Comparison of ENCODE assay signal across 1 cellular context in genomic region chr20:36604952-36605308, GRCh38.
TF ChIP-seq lines count a peak whose summit lies in the region.

No MANE protein-coding gene starts in this region.

TF ChIP-seq in HepG2, 621 proteins besides CTCF, POLR2A, EP300 and RAD21 (continued from another document):
- TF ChIP-seq ZNF142 (CRISPR knock-in tag; IDR thresholded peaks at IDR 0.05), result no peak
- no peak for TF ChIP-seq FOXA1 (IDR thresholded peaks at IDR 0.05)
- no peak for TF ChIP-seq FOXA1 (CRISPR knock-in tag; IDR thresholded peaks at IDR 0.05)
- TF ChIP-seq ZNF496 (CRISPR knock-in tag; IDR thresholded peaks at IDR 0.05; ENCODE audit: insufficient replicate concordance), result no peak
- 0 out of 2 replicates have a peak, but pooled peaks have one; percentile 5 for TF ChIP-seq SIX1 (CRISPR knock-in tag; IDR thresholded peaks at IDR 0.05; ENCODE audit: borderline replicate concordance)
- no peak for TF ChIP-seq ZNF776 (CRISPR knock-in tag; IDR thresholded peaks at IDR 0.05)
- TF ChIP-seq MTA3 (CRISPR knock-in tag; IDR thresholded peaks at IDR 0.05), result 0 out of 2 replicates have a peak, but pooled peaks have one; percentile 27
- TF ChIP-seq ZNF33A (CRISPR knock-in tag; IDR thresholded peaks at IDR 0.05; ENCODE audit: borderline replicate concordance), result no peak
- TF ChIP-seq ZNF296 (CRISPR knock-in tag; conservative IDR thresholded peaks at IDR 0.05), result no peak
- no peak for TF ChIP-seq PAWR (CRISPR knock-in tag; IDR thresholded peaks at IDR 0.05; ENCODE audit: borderline replicate concordance)
- no peak for TF ChIP-seq SMYD3 (CRISPR knock-in tag; IDR thresholded peaks at IDR 0.05)
- TF ChIP-seq MIXL1 (CRISPR knock-in tag; IDR thresholded peaks at IDR 0.05), result no peak
- TF ChIP-seq MEF2D (CRISPR knock-in tag; IDR thresholded peaks at IDR 0.05), result no peak
- no peak for TF ChIP-seq NR2F6 (IDR thresholded peaks at IDR 0.05)
- no peak for TF ChIP-seq NR2F6 (CRISPR knock-in tag; IDR thresholded peaks at IDR 0.05)
- 0 out of 2 replicates have a peak, but pooled peaks have one; percentile 23 for TF ChIP-seq ZNF775 (CRISPR knock-in tag; IDR thresholded peaks at IDR 0.05; ENCODE audit: borderline replicate concordance)
- TF ChIP-seq ZNF691 (CRISPR knock-in tag; IDR thresholded peaks at IDR 0.05; ENCODE audit: borderline replicate concordance, low read depth), result no peak
- no peak for TF ChIP-seq SIN3B (IDR thresholded peaks at IDR 0.05; ENCODE audit: low read length)
- no peak for TF ChIP-seq ARID3A (IDR thresholded peaks at IDR 0.05; ENCODE audit: low read depth, low read length)
- TF ChIP-seq ZFX (CRISPR knock-in tag; IDR thresholded peaks at IDR 0.05; ENCODE audit: low read depth), result no peak
- TF ChIP-seq MBNL3 (CRISPR knock-in tag; conservative IDR thresholded peaks at IDR 0.05), result no peak
TF ChIP-seq in HepG2: peak in this region for 30.
